ENCODE assay signal across 10 cellular contexts in the genomic region with DNA sequence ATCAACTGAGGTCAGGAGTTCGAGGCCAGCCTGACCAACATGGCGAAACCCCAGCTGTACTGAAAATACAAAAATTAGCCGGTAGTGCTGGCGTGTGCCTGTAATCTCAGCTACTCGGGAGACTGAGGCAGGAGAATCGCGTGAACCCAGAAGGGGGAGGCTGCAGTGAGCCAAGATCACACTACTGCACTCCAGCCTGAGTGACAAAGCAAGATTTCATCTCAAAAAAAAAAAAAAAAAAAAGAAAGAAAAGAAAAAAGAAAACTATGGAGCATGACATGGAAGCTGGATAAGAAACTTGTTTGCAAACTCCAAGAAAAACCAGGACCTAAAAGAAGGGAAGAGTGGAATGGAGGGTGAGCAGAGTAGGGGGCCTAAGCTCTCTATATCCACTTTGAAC. TPM values are rescaled to one million over a fixed set of nuclear protein-coding genes. Genes with fewer than 3 reads are reported as not detected.
A peak's percentile ranks its signal among the peaks of the same experiment; 100 is the strongest.
DNase-seq lines count a peak whose midpoint lies in the region; ATAC-seq, FAIRE-seq and TF ChIP-seq lines count a peak whose summit lies in the region.
"Had no signal": no experiment of that assay in that cellular context is flagged by ENCODE, and none has a peak within 500 bp of the region (broad histone marks: within the 10 kb centered on the region; RNA-seq: fewer than 3 reads in every experiment).

No MANE protein-coding gene starts in this region.

- FAIRE-seq in keratinocyte (lab: Jason Lieb, UNC), result no peak
- FAIRE-seq: endometrium, GM18507 had no signal

- H3K9me3 Mint-ChIP-seq in HFFc6, result no peaks in the 10 kb centered on the region
- no peaks in the 10 kb centered on the region for H3K9me3 Mint-ChIP-seq in stimulated activated memory B cell treated with anti-CD40 and anti-IgM and Interleukin-4, amounts not matched to agents 10 μg/mL and 1 μg/mL and 100 μg/mL, for 72 hours

- H3K27me3 ChIP-seq in keratinocyte (ENCODE audit: control insufficient read depth, extremely low read depth, insufficient read depth, low read length), result no peaks in the 10 kb centered on the region

- no peak overlapping the region for H3K4me2 ChIP-seq in keratinocyte (ENCODE audit: control insufficient read depth, extremely low read depth, insufficient read depth, low read depth, low read length)

- H3K4me3 ChIP-seq in keratinocyte (ENCODE audit: control insufficient read depth in 2 of 3, extremely low read depth in 1 of 3, insufficient read depth in 2 of 3, low read depth in 1 of 3, low read length in 3 of 3), result no peak overlapping the region

- H3K9me1 ChIP-seq in keratinocyte (ENCODE audit: control insufficient read depth, extremely low read depth, insufficient read depth, low read length), result no peaks in the 10 kb centered on the region

- dilution Hi-C loops in keratinocyte (cut with MboI; ENCODE audit: extremely low pct_ligation_motif_present, low sequenced_read_pairs), result no loop called here

- peaks cover 25% of the 10 kb centered on the region for H3K79me2 ChIP-seq in keratinocyte (ENCODE audit: control insufficient read depth, insufficient read depth, low read length)

- peak overlapping the region; percentile 100 for H3K9ac ChIP-seq in keratinocyte (ENCODE audit: control insufficient read depth, extremely low read depth, insufficient read depth, low read length)

- H3K27ac Mint-ChIP-seq in HFFc6, result peak overlapping the region; percentile 100
- peak overlapping the region; percentile 94 for H3K27ac Mint-ChIP-seq in stimulated activated memory B cell treated with anti-CD40 and anti-IgM and Interleukin-4, amounts not matched to agents 10 μg/mL and 1 μg/mL and 100 μg/mL, for 72 hours

- H3K27me3 Mint-ChIP-seq in HFFc6 (ENCODE audit: insufficient read depth), result peaks cover 8% of the 10 kb centered on the region
- no peaks in the 10 kb centered on the region for H3K27me3 Mint-ChIP-seq in stimulated activated memory B cell treated with anti-CD40 and anti-IgM and Interleukin-4, amounts not matched to agents 10 μg/mL and 1 μg/mL and 100 μg/mL, for 72 hours

- H3K27ac ChIP-seq in angular gyrus (ENCODE audit: low read depth, low read length) (peak overlapping the region; percentile 90), keratinocyte (ENCODE audit: control insufficient read depth, insufficient read depth, low read length) (peak overlapping the region; percentile 100)

- peaks cover 39% of the 10 kb centered on the region for H3K4me1 Mint-ChIP-seq in HFFc6 (ENCODE audit: low read depth)
- H3K4me1 Mint-ChIP-seq in stimulated activated memory B cell treated with anti-CD40 and anti-IgM and Interleukin-4, amounts not matched to agents 10 μg/mL and 1 μg/mL and 100 μg/mL, for 72 hours, result peaks cover 29% of the 10 kb centered on the region

- no peak for ATAC-seq in stimulated activated memory B cell treated with anti-CD40 and anti-IgM and Interleukin-4, amounts not matched to agents 10 μg/mL and 1 μg/mL and 100 μg/mL, for 72 hours
- no peak for ATAC-seq in HG03095 (IDR thresholded peaks at IDR 0.05; ENCODE audit: unreplicated experiment)
- no peak for ATAC-seq in GM18858 (IDR thresholded peaks at IDR 0.05; ENCODE audit: unreplicated experiment)

- TF ChIP-seq CTCF in HFFc6 (IDR thresholded peaks at IDR 0.05), result no peak
- no peak for TF ChIP-seq CTCF in keratinocyte (optimal IDR thresholded peaks at IDR 0.05 in 1 of 3, IDR thresholded peaks at IDR 0.05 in 1 of 3, conservative IDR thresholded peaks at IDR 0.05 in 1 of 3; ENCODE audit: extremely low read depth in 1 of 3, insufficient read depth in 2 of 3, low read length in 3 of 3)

- H3K36me3 Mint-ChIP-seq in HFFc6 (ENCODE audit: low read depth), result peaks cover 7% of the 10 kb centered on the region
- H3K36me3 Mint-ChIP-seq in stimulated activated memory B cell treated with anti-CD40 and anti-IgM and Interleukin-4, amounts not matched to agents 10 μg/mL and 1 μg/mL and 100 μg/mL, for 72 hours, result no peaks in the 10 kb centered on the region

- H2AFZ ChIP-seq in keratinocyte (ENCODE audit: control insufficient read depth, low read length), result no peak overlapping the region

- H3K4me3 Mint-ChIP-seq in HFFc6, result peak overlapping the region; percentile 100
- peak overlapping the region; percentile 30 for H3K4me3 Mint-ChIP-seq in stimulated activated memory B cell treated with anti-CD40 and anti-IgM and Interleukin-4, amounts not matched to agents 10 μg/mL and 1 μg/mL and 100 μg/mL, for 72 hours

- no peaks in the 10 kb centered on the region for H3K36me3 ChIP-seq in keratinocyte (ENCODE audit: control insufficient read depth in 2 of 2, extremely low read depth in 1 of 2, insufficient read depth in 2 of 2, low read length in 2 of 2)
- H3K36me3 ChIP-seq: prostate gland had no signal

- DNase-seq in HFFc6, result no peak
- DNase-seq in keratinocyte (ENCODE audit: low read depth, low spot score), result no peak
- DNase-seq in EL, result no peak

- no peaks in the 10 kb centered on the region for H4K20me1 ChIP-seq in keratinocyte (ENCODE audit: control insufficient read depth, extremely low read depth, insufficient read depth, low read length)

- peaks cover 24% of the 10 kb centered on the region for H3K4me1 ChIP-seq in keratinocyte (ENCODE audit: control insufficient read depth, extremely low read depth, insufficient read depth, low read length)
- H3K4me1 ChIP-seq: prostate gland had no signal

- no peaks in the 10 kb centered on the region for H3K9me3 ChIP-seq in keratinocyte (ENCODE audit: control insufficient read depth, low read depth, low read length)
- H3K9me3 ChIP-seq: prostate gland had no signal

RNA-seq across cellular contexts. Expression of a gene that starts 1.9 kb away (rescaled TPM):
- total RNA-seq in HFFc6 (2021; fragmentation: NEBNext Ultra II Directional; extraction: Animal tissue kit (Norgen Biotek cat#: 25700)), result 10 to 100 TPM; 30.9 to 33.7 (median 32.5) TPM
- polyA plus RNA-seq in keratinocyte, result 30.7 to 54.7 TPM (median 51.4 TPM) in 3 replicates
- 72.0 TPM for polyA plus RNA-seq in keratinocyte (2011; ENCODE audit: low read depth)
- polyA plus RNA-seq in keratinocyte (2011; cell fraction: cytosol; rRNA removed), result 34.0 and 35.9 TPM in 2 replicates
- 91.1 and 111 TPM in 2 replicates for polyA plus RNA-seq in keratinocyte (2011; cell fraction: nucleus; rRNA removed)
- polyA plus RNA-seq in keratinocyte (2012; ENCODE audit: low replicate concordance), result 33.8 and 55.2 TPM in 2 replicates
- 14.3 to 37.4 TPM (median 34.8 TPM) in 3 replicates for polyA minus RNA-seq in keratinocyte
- polyA minus RNA-seq in keratinocyte (2011; cell fraction: cytosol; rRNA and poly(A)+ RNA removed), result 31.1 TPM
- 36.0 and 53.2 TPM in 2 replicates for polyA minus RNA-seq in keratinocyte (2011; cell fraction: nucleus; rRNA and poly(A)+ RNA removed)

RNA-seq across cellular contexts. Expression of a gene that starts 58.8 kb away (rescaled TPM):
- 10 to 100 TPM; 23.5 to 28.2 (median 26.0) TPM for total RNA-seq in HFFc6 (2021; fragmentation: NEBNext Ultra II Directional; extraction: Animal tissue kit (Norgen Biotek cat#: 25700))
- 14.4 to 25.0 TPM (median 21.0 TPM) in 3 replicates for polyA plus RNA-seq in keratinocyte
- polyA plus RNA-seq in keratinocyte (2011; ENCODE audit: low read depth), result 34.4 TPM
- polyA plus RNA-seq in keratinocyte (2011; cell fraction: cytosol; rRNA removed), result 11.2 and 12.1 TPM in 2 replicates
- polyA plus RNA-seq in keratinocyte (2011; cell fraction: nucleus; rRNA removed), result 37.7 and 41.5 TPM in 2 replicates
- 23.3 and 39.4 TPM in 2 replicates for polyA plus RNA-seq in keratinocyte (2012; ENCODE audit: low replicate concordance)
- 8.7 to 15.7 TPM (median 15.1 TPM) in 3 replicates for polyA minus RNA-seq in keratinocyte
- 10.9 TPM for polyA minus RNA-seq in keratinocyte (2011; cell fraction: cytosol; rRNA and poly(A)+ RNA removed)
- polyA minus RNA-seq in keratinocyte (2011; cell fraction: nucleus; rRNA and poly(A)+ RNA removed), result 17.3 and 35.8 TPM in 2 replicates
